1 cellular context compared by ENCODE assay signal in the genomic region with DNA sequence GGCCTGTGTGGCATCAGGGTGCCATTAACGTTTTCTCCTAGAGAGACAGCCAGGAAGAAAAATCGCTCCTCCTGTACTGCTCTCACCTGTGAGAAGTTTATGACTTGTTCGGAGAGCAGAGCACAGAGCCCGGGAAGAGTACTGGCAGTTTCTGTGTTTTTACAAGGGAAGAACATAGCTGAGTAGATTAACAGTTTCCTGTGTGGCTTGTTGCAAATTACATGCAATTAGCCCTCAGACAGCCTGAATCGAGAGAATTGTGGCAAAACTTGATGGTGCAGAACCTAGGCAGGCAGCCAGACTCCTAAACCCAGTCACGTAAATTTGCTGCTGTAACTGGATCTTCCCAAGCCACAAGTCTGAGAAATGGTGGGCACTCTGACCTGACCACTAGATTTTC.
TF ChIP-seq lines count a peak whose summit lies in the region.

No MANE protein-coding gene starts in this region.

TF ChIP-seq in H1, 55 proteins besides CTCF, POLR2A, EP300 and RAD21 (continued from another document):
- TF ChIP-seq, protein P1, sequence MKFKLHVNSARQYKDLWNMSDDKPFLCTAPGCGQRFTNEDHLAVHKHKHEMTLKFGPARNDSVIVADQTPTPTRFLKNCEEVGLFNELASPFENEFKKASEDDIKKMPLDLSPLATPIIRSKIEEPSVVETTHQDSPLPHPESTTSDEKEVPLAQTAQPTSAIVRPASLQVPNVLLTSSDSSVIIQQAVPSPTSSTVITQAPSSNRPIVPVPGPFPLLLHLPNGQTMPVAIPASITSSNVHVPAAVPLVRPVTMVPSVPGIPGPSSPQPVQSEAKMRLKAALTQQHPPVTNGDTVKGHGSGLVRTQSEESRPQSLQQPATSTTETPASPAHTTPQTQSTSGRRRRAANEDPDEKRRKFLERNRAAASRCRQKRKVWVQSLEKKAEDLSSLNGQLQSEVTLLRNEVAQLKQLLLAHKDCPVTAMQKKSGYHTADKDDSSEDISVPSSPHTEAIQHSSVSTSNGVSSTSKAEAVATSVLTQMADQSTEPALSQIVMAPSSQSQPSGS (IDR thresholded peaks at IDR 0.05; ENCODE audit: low read length), result no peak
- TF ChIP-seq E2F6 (IDR thresholded peaks at IDR 0.05) (no peak), CHD7 (IDR thresholded peaks at IDR 0.05; ENCODE audit: insufficient replicate concordance, low read length) (no peak), PHF8 (conservative IDR thresholded peaks at IDR 0.05; ENCODE audit: low read depth, low read length) (no peak), CREB1 (IDR thresholded peaks at IDR 0.05) (no peak), TCF12 (IDR thresholded peaks at IDR 0.05; ENCODE audit: low read depth, low read length) (no peak), ASH2L (IDR thresholded peaks at IDR 0.05; ENCODE audit: low read length) (no peak), SUZ12 (IDR thresholded peaks at IDR 0.05; ENCODE audit: low read length) (no peak), KDM1A (IDR thresholded peaks at IDR 0.05; ENCODE audit: borderline replicate concordance, low read length) (no peak), SP1 (IDR thresholded peaks at IDR 0.05; ENCODE audit: low read depth, low read length) (no peak), KDM4A (IDR thresholded peaks at IDR 0.05; ENCODE audit: low read depth, low read length, severe bottlenecking) (no peak), ZNF274 (IDR thresholded peaks at IDR 0.05; ENCODE audit: borderline replicate concordance, extremely low read depth, low read length) (no peak), HDAC2 (IDR thresholded peaks at IDR 0.05; ENCODE audit: borderline replicate concordance in 1 of 2, low read depth in 2 of 2, low read length in 2 of 2) (no peak)
- TF ChIP-seq, protein P2, sequence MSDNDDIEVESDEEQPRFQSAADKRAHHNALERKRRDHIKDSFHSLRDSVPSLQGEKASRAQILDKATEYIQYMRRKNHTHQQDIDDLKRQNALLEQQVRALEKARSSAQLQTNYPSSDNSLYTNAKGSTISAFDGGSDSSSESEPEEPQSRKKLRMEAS (IDR thresholded peaks at IDR 0.05), result no peak
